ENCODE assay signal across 19 cellular contexts in genomic region chr2:218244665-218245064, GRCh38. TPM values are rescaled to one million over a fixed set of nuclear protein-coding genes. Genes with fewer than 3 reads are reported as not detected.
DNase-seq lines count a peak whose midpoint lies in the region; ATAC-seq lines count a peak whose summit lies in the region.
"Had no signal": no experiment of that assay in that cellular context is flagged by ENCODE, and none has a peak within 500 bp of the region (broad histone marks: within the 10 kb centered on the region; RNA-seq: fewer than 3 reads in every experiment).

No MANE protein-coding gene starts in this region.

- H3F3A ChIP-seq in GM23248 (ENCODE audit: insufficient read depth), result peaks cover 62% of the 10 kb centered on the region

- peaks cover 98% of the 10 kb centered on the region for H3K36me3 ChIP-seq in GM23248 (ENCODE audit: low read depth)

- 97 to 100% methylated on average over 2 of the region's 2 CpGs for WGBS in GM23248 (ENCODE audit: low coverage in 1 of 2, low lambda C conversion rate in 2 of 2, missing lambda C conversion rate in 2 of 2), 2 experiments

- H3K27me3 ChIP-seq in GM23248 (replicated peaks; ENCODE audit: insufficient read depth), result no peaks in the 10 kb centered on the region
- H3K27me3 ChIP-seq: hepatocyte, transverse colon had no signal

- H3K4me3 ChIP-seq in GM23248, result no peak overlapping the region
- H3K4me3 ChIP-seq: hepatocyte, transverse colon had no signal

- no peak overlapping the region for H3K4me3 Mint-ChIP-seq in T-helper 1 cell treated with Interleukin-12 subunit alpha and Interleukin-12 subunit beta and Interleukin-4 antibody, amounts not matched to agents 30 μg/mL and 1 μg/mL, for 36 hours
- H3K4me3 Mint-ChIP-seq in stimulated activated naive CD8-positive, alpha-beta T cell treated with anti-CD3 and anti-CD28 coated beads, Interleukin-15, Interleukin-2, amounts not matched to agents 100 ng/mL and 50 ng/mL, for 24 hours, result no peak overlapping the region
- H3K4me3 Mint-ChIP-seq in immature natural killer cell, result no peak overlapping the region

- no peaks in the 10 kb centered on the region for H4K20me1 ChIP-seq in GM23248 (ENCODE audit: insufficient read depth)

- DNase-seq in T-helper 1 cell, result no peak
- DNase-seq in stimulated activated naive CD8-positive, alpha-beta T cell treated with anti-CD3 and anti-CD28 coated beads, Interleukin-15, Interleukin-2, amounts not matched to agents 100 U/mL and 50 U/mL, for 24 hours, result no peak
- no peak for DNase-seq in immature natural killer cell
- no peak for DNase-seq in GM23248
- DNase-seq: 8988T; activated CD4-positive, alpha-beta T cell treated with anti-CD3 and anti-CD28 coated beads, Interleukin-2, amount 50 U/mL, for 48 hours; islet precursor cell; Karpas-422; NCI-H1048; NCI-H2029; RPMI8226; stimulated activated naive CD4-positive, alpha-beta T cell treated with Interleukin-2 at 50 U/mL for 16 hours; transverse colon had no signal

- no peak for ATAC-seq in stimulated activated naive CD8-positive, alpha-beta T cell treated with anti-CD3 and anti-CD28 coated beads, Interleukin-15, Interleukin-2, amounts not matched to agents 100 U/mL and 50 U/mL, for 24 hours
- no peak for ATAC-seq in GM21825 (IDR thresholded peaks at IDR 0.05; ENCODE audit: unreplicated experiment)
- ATAC-seq in HG03135 (IDR thresholded peaks at IDR 0.05; ENCODE audit: unreplicated experiment), result no peak

- no peaks in the 10 kb centered on the region for H3K27me3 Mint-ChIP-seq in T-helper 1 cell treated with Interleukin-12 subunit alpha and Interleukin-12 subunit beta and Interleukin-4 antibody, amounts not matched to agents 30 μg/mL and 1 μg/mL, for 36 hours (ENCODE audit: low read depth)
- H3K27me3 Mint-ChIP-seq in stimulated activated naive CD8-positive, alpha-beta T cell treated with anti-CD3 and anti-CD28 coated beads, Interleukin-15, Interleukin-2, amounts not matched to agents 100 ng/mL and 50 ng/mL, for 24 hours, result no peaks in the 10 kb centered on the region
- peaks cover 0 to 5% (median 0%) of the 10 kb centered on the region in 3 donors for H3K27me3 Mint-ChIP-seq in immature natural killer cell (ENCODE audit: low read depth in 3 of 3)

- H3K36me3 Mint-ChIP-seq in T-helper 1 cell treated with Interleukin-12 subunit alpha and Interleukin-12 subunit beta and Interleukin-4 antibody, amounts not matched to agents 30 μg/mL and 1 μg/mL, for 36 hours (ENCODE audit: low read depth), result peaks cover 61% of the 10 kb centered on the region
- peaks cover 94% of the 10 kb centered on the region for H3K36me3 Mint-ChIP-seq in stimulated activated naive CD8-positive, alpha-beta T cell treated with anti-CD3 and anti-CD28 coated beads, Interleukin-15, Interleukin-2, amounts not matched to agents 100 ng/mL and 50 ng/mL, for 24 hours (ENCODE audit: low read depth)
- peaks cover 14 to 60% (median 39%) of the 10 kb centered on the region in 3 donors for H3K36me3 Mint-ChIP-seq in immature natural killer cell

- no peaks in the 10 kb centered on the region for H3K9me3 ChIP-seq in GM23248 (ENCODE audit: low read depth)
- H3K9me3 ChIP-seq: transverse colon had no signal

- peaks cover 17% of the 10 kb centered on the region for H3K4me1 Mint-ChIP-seq in T-helper 1 cell treated with Interleukin-12 subunit alpha and Interleukin-12 subunit beta and Interleukin-4 antibody, amounts not matched to agents 30 μg/mL and 1 μg/mL, for 36 hours (ENCODE audit: low read depth)
- H3K4me1 Mint-ChIP-seq in stimulated activated naive CD8-positive, alpha-beta T cell treated with anti-CD3 and anti-CD28 coated beads, Interleukin-15, Interleukin-2, amounts not matched to agents 100 ng/mL and 50 ng/mL, for 24 hours (ENCODE audit: low read depth), result peaks cover 39% of the 10 kb centered on the region
- H3K4me1 Mint-ChIP-seq in immature natural killer cell, result peaks cover 32 to 49% of the 10 kb centered on the region in 2 donors

- H3K4me2 ChIP-seq in GM23248 (ENCODE audit: unreplicated experiment), result no peak overlapping the region
- H3K4me2 ChIP-seq: hepatocyte had no signal

- no peak overlapping the region for H2AFZ ChIP-seq in GM23248
- H2AFZ ChIP-seq: hepatocyte, parathyroid adenoma had no signal

- H3K79me2 ChIP-seq in GM23248 (ENCODE audit: insufficient read depth), result peaks cover 96% of the 10 kb centered on the region

- H3K9me3 Mint-ChIP-seq in T-helper 1 cell treated with Interleukin-12 subunit alpha and Interleukin-12 subunit beta and Interleukin-4 antibody, amounts not matched to agents 30 μg/mL and 1 μg/mL, for 36 hours, result no peaks in the 10 kb centered on the region
- H3K9me3 Mint-ChIP-seq in stimulated activated naive CD8-positive, alpha-beta T cell treated with anti-CD3 and anti-CD28 coated beads, Interleukin-15, Interleukin-2, amounts not matched to agents 100 ng/mL and 50 ng/mL, for 24 hours, result no peaks in the 10 kb centered on the region
- H3K9me3 Mint-ChIP-seq in immature natural killer cell, result no peaks in the 10 kb centered on the region

- H3K27ac Mint-ChIP-seq in T-helper 1 cell treated with Interleukin-12 subunit alpha and Interleukin-12 subunit beta and Interleukin-4 antibody, amounts not matched to agents 30 μg/mL and 1 μg/mL, for 36 hours, result peak overlapping the region; percentile 15
- H3K27ac Mint-ChIP-seq in stimulated activated naive CD8-positive, alpha-beta T cell treated with anti-CD3 and anti-CD28 coated beads, Interleukin-15, Interleukin-2, amounts not matched to agents 100 ng/mL and 50 ng/mL, for 24 hours, result peak overlapping the region; percentile 83
- H3K27ac Mint-ChIP-seq in immature natural killer cell, result peak overlapping the region; percentile 10 to 82 (median 64)

- no peaks in the 10 kb centered on the region for H3K4me1 ChIP-seq in GM23248 (ENCODE audit: insufficient read depth)
- H3K4me1 ChIP-seq: parathyroid adenoma had no signal

- H3K9ac ChIP-seq in GM23248, result no peak overlapping the region
- H3K9ac ChIP-seq: parathyroid adenoma had no signal

- H3K9me2 ChIP-seq in GM23248 (ENCODE audit: insufficient read depth), result no peaks in the 10 kb centered on the region

- in situ Hi-C loops in GM23248 (cut with MboI), result no loop called here

- H3K27ac ChIP-seq in GM23248, result no peak overlapping the region
- H3K27ac ChIP-seq: hepatocyte, parathyroid adenoma, transverse colon had no signal

RNA-seq across cellular contexts. Expression of gene GPBAR1, which starts 16.1 kb away (rescaled TPM):
- polyA plus RNA-seq in immature natural killer cell, result 1 to 10 TPM in 1 of 3 donors, under 1 TPM in 2; 0.19 to 2.9 (median 0.22) TPM
- total RNA-seq in GM23248 (2014; rRNA removed; shearing (Covaris generic)), result not detected in 2 replicates
- polyA plus RNA-seq in GM23248 (2016; fragmentation: Nextera tagmentation; extraction: Ambion mirVana), result 0.14 TPM in 1 of 2 replicates, not detected in the other

RNA-seq across cellular contexts. Expression of gene AAMP, which starts 25.3 kb away (rescaled TPM):
- polyA plus RNA-seq in immature natural killer cell (100 to 1,000 TPM in 2 of 3 donors, 10 to 100 TPM in 1; 71.8 to 158 (median 101) TPM), GM23248 (2016; fragmentation: Nextera tagmentation; extraction: Ambion mirVana) (112 and 114 TPM in 2 replicates)
- total RNA-seq in GM23248 (2014; rRNA removed; shearing (Covaris generic)), result 117 and 191 TPM in 2 replicates

RNA-seq across cellular contexts. Expression of gene PNKD, which starts 25.7 kb away (rescaled TPM):
- polyA plus RNA-seq in immature natural killer cell (100 to 1,000 TPM in 1 of 3 donors, 10 to 100 TPM in 2; 96.3 to 145 (median 98.9) TPM), GM23248 (2016; fragmentation: Nextera tagmentation; extraction: Ambion mirVana) (79.3 and 82.7 TPM in 2 replicates)
- total RNA-seq in GM23248 (2014; rRNA removed; shearing (Covaris generic)), result 22.8 and 28.6 TPM in 2 replicates

RNA-seq across cellular contexts. Expression of gene ARPC2, which starts 27.7 kb away (rescaled TPM):
- polyA plus RNA-seq in immature natural killer cell (1,000 to 10,000 TPM; 1,394 to 2,060 (median 1,454) TPM), GM23248 (2016; fragmentation: Nextera tagmentation; extraction: Ambion mirVana) (837 and 851 TPM in 2 replicates)
- total RNA-seq in GM23248 (2014; rRNA removed; shearing (Covaris generic)), result 568 and 644 TPM in 2 replicates

RNA-seq across cellular contexts. Expression of gene TMBIM1, which starts 47.6 kb away (rescaled TPM):
- polyA plus RNA-seq in immature natural killer cell, result 100 to 1,000 TPM; 119 to 268 (median 155) TPM
- 178 and 214 TPM in 2 replicates for total RNA-seq in GM23248 (2014; rRNA removed; shearing (Covaris generic))
- polyA plus RNA-seq in GM23248 (2016; fragmentation: Nextera tagmentation; extraction: Ambion mirVana), result 164 and 166 TPM in 2 replicates

Comparison
In these comparisons a context has a peak if more than half of its experiments do, and no peak if none do; other contexts are left out.
1. H3K27ac Mint-ChIP-seq: peak in every context shown above with its lines; median percentile 83 in stimulated activated naive CD8-positive, alpha-beta T cell treated with anti-CD3 and anti-CD28 coated beads, Interleukin-15, Interleukin-2, amounts not matched to agents 100 ng/mL and 50 ng/mL, for 24 hours; 64 in immature natural killer cell; 15 in T-helper 1 cell treated with Interleukin-12 subunit alpha and Interleukin-12 subunit beta and Interleukin-4 antibody, amounts not matched to agents 30 μg/mL and 1 μg/mL, for 36 hours.